Comparison of ENCODE assay signal across 7 cellular contexts in genomic region chr3:156826144-156826895, GRCh38. TPM values are rescaled to one million over a fixed set of nuclear protein-coding genes. Genes with fewer than 3 reads are reported as not detected.
DNase-seq lines count a peak whose midpoint lies in the region; ATAC-seq, FAIRE-seq and TF ChIP-seq lines count a peak whose summit lies in the region.

Gene LEKR1 (plus strand): TSS chr3:156826353. CDS start chr3:156829330, 2,977 bp downstream.

- TF ChIP-seq CTCF in WI38 (IDR thresholded peaks at IDR 0.05; ENCODE audit: low read depth, low read length) (no peak), bronchial epithelial cell (IDR thresholded peaks at IDR 0.05; ENCODE audit: insufficient read depth, low read length, severe bottlenecking) (peak; percentile 6)

- H3K27me3 ChIP-seq in bronchial epithelial cell (ENCODE audit: control insufficient read depth, insufficient read depth, low read length) (no peaks in the 10 kb centered on the region), small intestine (ENCODE audit: control insufficient read depth in 2 of 2, insufficient read depth in 2 of 2, low read length in 2 of 2) (no peaks in the 10 kb centered on the region)

- H3K9me3 Mint-ChIP-seq in immature natural killer cell: no peaks in the 10 kb centered on the region

- ATAC-seq in GM18508 (IDR thresholded peaks at IDR 0.05; ENCODE audit: insufficient read depth, unreplicated experiment) (peak; percentile 67), HG02884 (IDR thresholded peaks at IDR 0.05; ENCODE audit: unreplicated experiment) (peak; percentile 82)

- peak within 1 kb of the TSS; percentile 73 for H3K4me3 ChIP-seq in WI38 (ENCODE audit: low read depth, low read length)
- H3K4me3 ChIP-seq in bronchial epithelial cell (ENCODE audit: low read depth, low read length): peak within 1 kb of the TSS; percentile 62
- H3K4me3 ChIP-seq in small intestine (ENCODE audit: low read depth in 1 of 2, low read length in 2 of 2): peak within 1 kb of the TSS; percentile 66 to 71

- DNase-seq in NCI-H2107 (lab: John Stamatoyannopoulos, UW) (peak; percentile 89), bronchial epithelial cell (ENCODE audit: low read depth) (peak; percentile 97), immature natural killer cell (peak; percentile 76 to 84 (median 76)), small intestine (peak; percentile 94)

- H3K9me3 ChIP-seq in small intestine (ENCODE audit: control insufficient read depth, low read depth): no peaks in the 10 kb centered on the region

- FAIRE-seq in bronchial epithelial cell (lab: Jason Lieb, UNC): no peak
- FAIRE-seq in small intestine (lab: Jason Lieb, UNC): no peak

- peak within 1 kb of the TSS; percentile 90 to 99 (median 95) for H3K4me3 Mint-ChIP-seq in immature natural killer cell

- H3K36me3 Mint-ChIP-seq in immature natural killer cell: no peaks in the 10 kb centered on the region

- H3K36me3 ChIP-seq in bronchial epithelial cell (ENCODE audit: control insufficient read depth, insufficient read depth, low read length) (no peaks in the 10 kb centered on the region), small intestine (ENCODE audit: control insufficient read depth in 2 of 2, insufficient read depth in 2 of 2, low read length in 2 of 2) (no peaks in the 10 kb centered on the region)

- peaks cover 13 to 19% of the 10 kb centered on the region in 2 donors for H3K4me1 Mint-ChIP-seq in immature natural killer cell

- peak within 1 kb of the TSS; percentile 98 to 99 for H3K27ac ChIP-seq in small intestine (ENCODE audit: low read depth in 1 of 2, low read length in 1 of 2)

- peak within 1 kb of the TSS; percentile 96 to 99 (median 98) for H3K27ac Mint-ChIP-seq in immature natural killer cell

- 0 to 1% (median 1%) methylated on average over 51 to 63 of the region's 63 CpGs for WGBS in small intestine, 3 donors

- peaks cover 3 to 10% (median 4%) of the 10 kb centered on the region in 3 donors for H3K27me3 Mint-ChIP-seq in immature natural killer cell (ENCODE audit: low read depth in 3 of 3)

- peaks cover 0 to 5% of the 10 kb centered on the region in 2 donors for H3K4me1 ChIP-seq in small intestine (ENCODE audit: control insufficient read depth in 2 of 2, insufficient read depth in 1 of 2, low read depth in 1 of 2, low read length in 1 of 2)

RNA-seq across cellular contexts. Expression of gene LEKR1, which starts in this region (rescaled TPM):
- total RNA-seq in bronchial epithelial cell: under 0.01 and 0.64 TPM in 2 replicates
- polyA plus RNA-seq in immature natural killer cell (1 to 10 TPM in 2 of 3 donors, not detected in 1; 1.6 to 2.1 TPM), small intestine (under 1 TPM in 1 of 3 donors, not detected in 2; 0.63 TPM)

Comparison
In these comparisons a context has a peak if more than half of its experiments do, and no peak if none do; other contexts are left out.
1. Peak in every context shown above with its lines: DNase-seq, ATAC-seq, H3K4me3 ChIP-seq and H3K27ac ChIP-seq.
2. Peak in DNase-seq and H3K4me3 ChIP-seq in bronchial epithelial cell; RNA of the gene not detected or under 1 TPM.
3. Peak in DNase-seq, H3K4me3 ChIP-seq and H3K27ac ChIP-seq in small intestine; RNA of the gene not detected or under 1 TPM.